In genomic region chr10:89118091-89118490, GRCh38 we compare ENCODE assay signal across 15 cellular contexts.
A peak's percentile ranks its signal among the peaks of the same experiment; 100 is the strongest.
DNase-seq lines count a peak whose midpoint lies in the region; ATAC-seq, FAIRE-seq and TF ChIP-seq lines count a peak whose summit lies in the region.
"Had no signal": no experiment of that assay in that cellular context is flagged by ENCODE, and none has a peak within 500 bp of the region (broad histone marks: within the 10 kb centered on the region; RNA-seq: fewer than 3 reads in every experiment).

No MANE protein-coding gene starts in this region.

- H3K27me3 ChIP-seq in astrocyte (ENCODE audit: insufficient read depth, low read length) (no peaks in the 10 kb centered on the region), right atrium auricular region (no peaks in the 10 kb centered on the region)
- H3K27me3 ChIP-seq: ascending aorta, ovary had no signal

- H3K27me3 Mint-ChIP-seq in astrocyte (ENCODE audit: low read depth, unreplicated experiment) = no peaks in the 10 kb centered on the region
- H3K27me3 Mint-ChIP-seq in activated CD8-positive, alpha-beta memory T cell treated with anti-CD3 and anti-CD28 coated beads, Interleukin-2, amount 10 ng/mL, durations not matched to agents 7 days and 5 days = peaks cover 26% of the 10 kb centered on the region

- H3K9me3 ChIP-seq in astrocyte (ENCODE audit: insufficient read depth, low read depth, low read length) (no peaks in the 10 kb centered on the region), right atrium auricular region (peaks cover 0 to 3% of the 10 kb centered on the region in 2 donors)
- H3K9me3 ChIP-seq: ascending aorta, ovary had no signal

- H3K36me3 Mint-ChIP-seq in astrocyte (ENCODE audit: low read depth, unreplicated experiment) = no peaks in the 10 kb centered on the region
- H3K36me3 Mint-ChIP-seq in activated CD8-positive, alpha-beta memory T cell treated with anti-CD3 and anti-CD28 coated beads, Interleukin-2, amount 10 ng/mL, durations not matched to agents 7 days and 5 days = no peaks in the 10 kb centered on the region
- H3K36me3 Mint-ChIP-seq: T-cell had no signal

- no peak overlapping the region for H2AFZ ChIP-seq in astrocyte (ENCODE audit: low read depth, low read length)

- peaks cover 5% of the 10 kb centered on the region for H3K4me1 ChIP-seq in astrocyte (ENCODE audit: insufficient read depth, low read length)
- no peaks in the 10 kb centered on the region for H3K4me1 ChIP-seq in right atrium auricular region
- H3K4me1 ChIP-seq: ascending aorta had no signal

- H3K27ac Mint-ChIP-seq in astrocyte (ENCODE audit: unreplicated experiment) = no peak overlapping the region
- H3K27ac Mint-ChIP-seq in activated CD8-positive, alpha-beta memory T cell treated with anti-CD3 and anti-CD28 coated beads, Interleukin-2, amount 10 ng/mL, durations not matched to agents 7 days and 5 days = no peak overlapping the region
- H3K27ac Mint-ChIP-seq: activated B cell treated with CpG ODN at 0.5 μM for 24 hours, T-cell had no signal

- CTCF ChIA-PET in activated CD8-positive, alpha-beta memory T cell treated with anti-CD3 and anti-CD28 coated beads, Interleukin-2, amount 10 ng/mL, durations not matched to agents 7 days and 5 days (lab: Charles Lee) = interaction anchor here (1.7 kb wide), 1 partner anchor 88 kb away, joined by 5 read pairs; no protein-coding TSS in a partner anchor

- TF ChIP-seq CTCF in AG10803 (conservative IDR thresholded peaks at IDR 0.05; ENCODE audit: low read length) (no peak), astrocyte (IDR thresholded peaks at IDR 0.05; ENCODE audit: insufficient read depth, low read depth, low read length) (no peak), right atrium auricular region (IDR thresholded peaks at IDR 0.05) (no peak)

- DNase-seq in AG10803 (ENCODE audit: low read depth) = peak; percentile 89
- DNase-seq in HS-27A (ENCODE audit: low read depth) = peak; percentile 14
- peak; percentile 86 for DNase-seq in astrocyte (ENCODE audit: low read depth)
- peak; percentile 31 for DNase-seq in glomerular visceral epithelial cell (ENCODE audit: extremely low spot score)
- DNase-seq in activated CD8-positive, alpha-beta memory T cell treated with anti-CD3 and anti-CD28 coated beads, Interleukin-2, amount 10 ng/mL, durations not matched to agents 7 days and 5 days = no peak
- DNase-seq in activated CD4-positive, alpha-beta T cell treated with anti-CD3 and anti-CD28 coated beads for 48 hours = no peak
- DNase-seq in right atrium auricular region (ENCODE audit: low spot score) = no peak
- DNase-seq in stimulated activated CD4-positive, alpha-beta T cell treated with anti-CD3 and anti-CD28 coated beads, Interleukin-12 subunit alpha, Interleukin-12 subunit beta, amount 100 ng/mL, for 4 hours = no peak
- DNase-seq: activated B cell treated with CpG ODN at 0.5 μM for 24 hours, activated gamma-delta T cell, OCI-M1, ovary, T-cell had no signal

- H4K20me1 ChIP-seq in astrocyte (ENCODE audit: insufficient read depth, low read length) = no peaks in the 10 kb centered on the region

- H3K79me2 ChIP-seq in astrocyte (ENCODE audit: insufficient read depth, low read length) = no peaks in the 10 kb centered on the region

- no peaks in the 10 kb centered on the region for H3K36me3 ChIP-seq in astrocyte (ENCODE audit: insufficient read depth, low read length)
- no peaks in the 10 kb centered on the region for H3K36me3 ChIP-seq in right atrium auricular region
- H3K36me3 ChIP-seq: ascending aorta, ovary had no signal

- ATAC-seq in activated CD8-positive, alpha-beta memory T cell treated with anti-CD3 and anti-CD28 coated beads, Interleukin-2, amount 10 ng/mL, durations not matched to agents 7 days and 5 days = no peak
- ATAC-seq: HepG2, T-cell had no signal

- H3K4me3 Mint-ChIP-seq in astrocyte (ENCODE audit: unreplicated experiment) = no peak overlapping the region
- H3K4me3 Mint-ChIP-seq in activated CD8-positive, alpha-beta memory T cell treated with anti-CD3 and anti-CD28 coated beads, Interleukin-2, amount 10 ng/mL, durations not matched to agents 7 days and 5 days = no peak overlapping the region
- H3K4me3 Mint-ChIP-seq: activated B cell treated with CpG ODN at 0.5 μM for 24 hours, T-cell had no signal

- no peak overlapping the region for H3K9ac ChIP-seq in astrocyte (ENCODE audit: low read length)

- peaks cover 31% of the 10 kb centered on the region for H3K4me1 Mint-ChIP-seq in astrocyte (ENCODE audit: low read depth, unreplicated experiment)
- H3K4me1 Mint-ChIP-seq in activated CD8-positive, alpha-beta memory T cell treated with anti-CD3 and anti-CD28 coated beads, Interleukin-2, amount 10 ng/mL, durations not matched to agents 7 days and 5 days = no peaks in the 10 kb centered on the region
- H3K4me1 Mint-ChIP-seq: T-cell had no signal

- peak; percentile 92 for FAIRE-seq in astrocyte (lab: Jason Lieb, UNC)
- FAIRE-seq: HepG2 had no signal

- H3K27ac ChIP-seq in astrocyte (ENCODE audit: low read depth, low read length) = no peak overlapping the region
- no peak overlapping the region for H3K27ac ChIP-seq in right atrium auricular region
- H3K27ac ChIP-seq: ascending aorta, ovary had no signal

- H3K9me3 Mint-ChIP-seq in astrocyte (ENCODE audit: unreplicated experiment) = no peaks in the 10 kb centered on the region
- H3K9me3 Mint-ChIP-seq in activated CD8-positive, alpha-beta memory T cell treated with anti-CD3 and anti-CD28 coated beads, Interleukin-2, amount 10 ng/mL, durations not matched to agents 7 days and 5 days (ENCODE audit: low read depth) = no peaks in the 10 kb centered on the region
- H3K9me3 Mint-ChIP-seq: T-cell had no signal

- H3K4me3 ChIP-seq in AG10803 (ENCODE audit: low read length) = no peak overlapping the region
- H3K4me3 ChIP-seq in astrocyte (ENCODE audit: insufficient read depth, low read depth, low read length) = no peak overlapping the region
- H3K4me3 ChIP-seq in right atrium auricular region = no peak overlapping the region
- H3K4me3 ChIP-seq: ascending aorta, ovary had no signal

- H3K4me2 ChIP-seq in astrocyte (ENCODE audit: low read length) = no peak overlapping the region

Comparison
In these comparisons a context has a peak if more than half of its experiments do, and no peak if none do; other contexts are left out.
1. DNase-seq: peak in AG10803 (single experiment), HS-27A (single experiment), astrocyte (single experiment) and glomerular visceral epithelial cell (single experiment); none in activated CD8-positive, alpha-beta memory T cell treated with anti-CD3 and anti-CD28 coated beads, Interleukin-2, amount 10 ng/mL, durations not matched to agents 7 days and 5 days (single experiment), activated CD4-positive, alpha-beta T cell treated with anti-CD3 and anti-CD28 coated beads for 48 hours (single experiment), right atrium auricular region (single experiment) and stimulated activated CD4-positive, alpha-beta T cell treated with anti-CD3 and anti-CD28 coated beads, Interleukin-12 subunit alpha, Interleukin-12 subunit beta, amount 100 ng/mL, for 4 hours (single experiment).